ENCODE assay signal across 19 cellular contexts in genomic region chr18:62857278-62857976, GRCh38.
"Had no signal": no experiment of that assay in that cellular context is flagged by ENCODE, and none has a peak within 500 bp of the region (broad histone marks: within the 10 kb centered on the region; RNA-seq: fewer than 3 reads in every experiment).

No MANE protein-coding gene starts in this region.

- ATAC-seq: activated CD8-positive, alpha-beta memory T cell treated with anti-CD3 and anti-CD28 coated beads, Interleukin-2, amount 10 ng/mL, durations not matched to agents 7 days and 5 days; left lobe of liver; stimulated activated naive CD8-positive, alpha-beta T cell treated with anti-CD3 and anti-CD28 coated beads, Interleukin-15, Interleukin-2, amounts not matched to agents 100 U/mL and 50 U/mL, for 24 hours; T-helper 17 cell had no signal

- H3K4me1 Mint-ChIP-seq: activated naive CD4-positive, alpha-beta T cell treated with anti-CD3 and anti-CD28 coated beads, Interleukin-2, amount 10 ng/mL, durations not matched to agents 7 days and 5 days had no signal

- H3K4me1 ChIP-seq: transverse colon, vagina had no signal

- H3K36me3 ChIP-seq: transverse colon, vagina had no signal

- H3K27me3 ChIP-seq: transverse colon, vagina had no signal

- H3K4me3 ChIP-seq: transverse colon, vagina had no signal

- H3K27ac ChIP-seq: transverse colon, vagina had no signal

- DNase-seq: activated B cell treated with CpG ODN at 0.5 μM for 24 hours; activated CD4-positive, alpha-beta memory T cell treated with anti-CD3 and anti-CD28 coated beads, Interleukin-2, amount 10 ng/mL, durations not matched to agents 7 days and 5 days; activated CD4-positive, alpha-beta T cell treated with anti-CD3 and anti-CD28 coated beads for 4 hours; activated CD8-positive, alpha-beta memory T cell treated with anti-CD3 and anti-CD28 coated beads, Interleukin-2, amount 10 ng/mL, durations not matched to agents 7 days and 5 days; activated effector memory CD4-positive, alpha-beta T cell treated with Interleukin-2 at 50 U/mL for 16 hours; activated naive CD4-positive, alpha-beta T cell treated with anti-CD3 and anti-CD28 coated beads, Interleukin-2, amount 10 ng/mL, durations not matched to agents 7 days and 5 days; aorta; effector CD4-positive, alpha-beta T cell; hypothalamus; mammary epithelial cell; midbrain; stimulated activated CD4-positive, alpha-beta T cell treated with anti-CD3 and anti-CD28 coated beads, Interleukin-2, amount 100 ng/mL, for 24 hours; stimulated activated naive CD8-positive, alpha-beta T cell treated with anti-CD3 and anti-CD28 coated beads, Interleukin-15, Interleukin-2, amounts not matched to agents 100 U/mL and 50 U/mL, for 24 hours; T-helper 17 cell; transverse colon had no signal

- H3K27ac Mint-ChIP-seq: activated B cell treated with CpG ODN at 0.5 μM for 24 hours; activated CD4-positive, alpha-beta memory T cell treated with anti-CD3 and anti-CD28 coated beads, Interleukin-2, amount 10 ng/mL, durations not matched to agents 7 days and 5 days; activated CD8-positive, alpha-beta memory T cell treated with anti-CD3 and anti-CD28 coated beads, Interleukin-2, amount 10 ng/mL, durations not matched to agents 7 days and 5 days; activated naive CD4-positive, alpha-beta T cell treated with anti-CD3 and anti-CD28 coated beads, Interleukin-2, amount 10 ng/mL, durations not matched to agents 7 days and 5 days had no signal

- H3K4me3 Mint-ChIP-seq: activated B cell treated with CpG ODN at 0.5 μM for 24 hours; activated CD4-positive, alpha-beta memory T cell treated with anti-CD3 and anti-CD28 coated beads, Interleukin-2, amount 10 ng/mL, durations not matched to agents 7 days and 5 days; activated CD8-positive, alpha-beta memory T cell treated with anti-CD3 and anti-CD28 coated beads, Interleukin-2, amount 10 ng/mL, durations not matched to agents 7 days and 5 days; activated naive CD4-positive, alpha-beta T cell treated with anti-CD3 and anti-CD28 coated beads, Interleukin-2, amount 10 ng/mL, durations not matched to agents 7 days and 5 days; neural crest cell; T-helper 17 cell had no signal

- H3K9me3 Mint-ChIP-seq: activated B cell treated with CpG ODN at 0.5 μM for 24 hours; activated CD4-positive, alpha-beta memory T cell treated with anti-CD3 and anti-CD28 coated beads, Interleukin-2, amount 10 ng/mL, durations not matched to agents 7 days and 5 days; activated naive CD4-positive, alpha-beta T cell treated with anti-CD3 and anti-CD28 coated beads, Interleukin-2, amount 10 ng/mL, durations not matched to agents 7 days and 5 days; neural crest cell had no signal

- H3K36me3 Mint-ChIP-seq: activated CD8-positive, alpha-beta memory T cell treated with anti-CD3 and anti-CD28 coated beads, Interleukin-2, amount 10 ng/mL, durations not matched to agents 7 days and 5 days; activated naive CD4-positive, alpha-beta T cell treated with anti-CD3 and anti-CD28 coated beads, Interleukin-2, amount 10 ng/mL, durations not matched to agents 7 days and 5 days had no signal

- H3K27me3 Mint-ChIP-seq: activated B cell treated with CpG ODN at 0.5 μM for 24 hours; activated CD4-positive, alpha-beta memory T cell treated with anti-CD3 and anti-CD28 coated beads, Interleukin-2, amount 10 ng/mL, durations not matched to agents 7 days and 5 days; activated CD8-positive, alpha-beta memory T cell treated with anti-CD3 and anti-CD28 coated beads, Interleukin-2, amount 10 ng/mL, durations not matched to agents 7 days and 5 days; activated naive CD4-positive, alpha-beta T cell treated with anti-CD3 and anti-CD28 coated beads, Interleukin-2, amount 10 ng/mL, durations not matched to agents 7 days and 5 days; progenitor cell of endocrine pancreas; T-helper 17 cell had no signal
